18 cellular contexts compared by ENCODE assay signal in the genomic region with DNA sequence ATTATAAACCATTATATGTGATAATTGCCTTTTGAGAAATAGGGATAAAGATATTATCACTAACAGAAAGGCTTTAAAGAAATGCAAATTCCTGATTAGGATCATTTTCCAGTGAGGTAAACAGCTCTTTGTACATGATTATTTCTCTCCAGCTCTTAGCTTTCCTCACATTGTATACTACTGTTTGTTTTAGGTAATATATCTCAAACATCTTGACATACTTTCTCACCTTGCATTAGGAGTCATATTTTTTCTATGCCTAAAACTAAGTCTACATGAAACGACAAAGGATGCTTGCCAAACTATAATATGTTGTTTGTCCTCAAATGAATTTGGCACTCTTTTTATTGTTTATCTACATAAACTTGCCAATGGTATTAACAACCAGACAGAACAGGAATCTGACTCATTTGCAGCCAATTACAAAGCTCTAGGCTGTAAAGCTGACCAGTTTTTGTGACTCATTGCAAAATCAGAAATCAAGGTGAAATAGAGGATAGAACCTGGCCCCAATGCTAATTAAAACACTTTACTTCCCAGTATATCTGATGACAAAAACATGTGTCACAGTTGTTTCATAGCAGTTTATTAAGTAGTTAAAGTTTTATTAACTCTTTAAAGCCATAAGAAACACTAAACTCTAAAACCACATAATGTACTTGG.
DNase-seq lines count a peak whose midpoint lies in the region; ATAC-seq, FAIRE-seq and TF ChIP-seq lines count a peak whose summit lies in the region.
"Had no signal": no experiment of that assay in that cellular context is flagged by ENCODE, and none has a peak within 500 bp of the region (broad histone marks: within the 10 kb centered on the region; RNA-seq: fewer than 3 reads in every experiment).

No MANE protein-coding gene starts in this region.

- CTCF ChIA-PET in endothelial cell of umbilical vein (lab: Charles Lee) = no interaction called here

- no peak overlapping the region for H2BK12ac ChIP-seq in mesenchymal stem cell (ENCODE audit: low read length in 2 of 2)

- H4K91ac ChIP-seq in mesenchymal stem cell (ENCODE audit: low read length) = no peak overlapping the region

- BruUV-seq in endothelial cell of umbilical vein (replicated peaks; lab: Mats Ljungman, UMichigan) = no TSS peak

- no peaks in the 10 kb centered on the region for H3K79me1 ChIP-seq in mesenchymal stem cell (replicated peaks; ENCODE audit: low read length, poor library complexity, severe bottlenecking)

- H3K23ac ChIP-seq in mesenchymal stem cell (ENCODE audit: low read length in 2 of 2) = no peak overlapping the region

- no peak overlapping the region for H2BK5ac ChIP-seq in mesenchymal stem cell (ENCODE audit: low read depth, low read length, poor library complexity, severe bottlenecking)

- H3K9me3 ChIP-seq in endothelial cell of umbilical vein (replicated peaks; ENCODE audit: control insufficient read depth, insufficient read depth, low read length) = no peaks in the 10 kb centered on the region
- no peaks in the 10 kb centered on the region for H3K9me3 ChIP-seq in mesenchymal stem cell (ENCODE audit: control insufficient read depth, low read length)
- H3K9me3 ChIP-seq: sigmoid colon had no signal

- H3K9ac ChIP-seq in endothelial cell of umbilical vein (replicated peaks; ENCODE audit: extremely low read depth, insufficient read depth, low read length) (no peak overlapping the region), mesenchymal stem cell (ENCODE audit: low read length) (no peak overlapping the region)

- H4K8ac ChIP-seq in mesenchymal stem cell (ENCODE audit: low read length) = no peak overlapping the region

- H3K79me2 ChIP-seq in endothelial cell of umbilical vein (ENCODE audit: control insufficient read depth, insufficient read depth, low read length) = no peaks in the 10 kb centered on the region

- H3K4me2 ChIP-seq in endothelial cell of umbilical vein (ENCODE audit: insufficient read depth, low read length) = no peak overlapping the region
- H3K4me2 ChIP-seq in mesenchymal stem cell (ENCODE audit: low read length, poor library complexity, severe bottlenecking) = no peak overlapping the region

- H4K20me1 ChIP-seq in endothelial cell of umbilical vein (replicated peaks; ENCODE audit: control insufficient read depth, extremely low read depth, insufficient read depth, low read length) = no peaks in the 10 kb centered on the region

- no peaks in the 10 kb centered on the region for H3K9me1 ChIP-seq in endothelial cell of umbilical vein (replicated peaks; ENCODE audit: control insufficient read depth, extremely low read depth, insufficient read depth, low read length)

- no peak overlapping the region for H2AFZ ChIP-seq in endothelial cell of umbilical vein (ENCODE audit: low read depth, low read length)
- no peak overlapping the region for H2AFZ ChIP-seq in mesenchymal stem cell (ENCODE audit: low read depth, low read length)

- no peak overlapping the region for H2BK120ac ChIP-seq in mesenchymal stem cell (ENCODE audit: low read depth, low read length)

- intact Hi-C loops in endothelial cell of umbilical vein (cut with micrococcal nuclease) = loop anchor here (1.0 kb wide), 1 partner anchor 115 kb away; no protein-coding TSS in a partner anchor

- dilution Hi-C loops in endothelial cell of umbilical vein (cut with MboI; ENCODE audit: extremely low pct_ligation_motif_present, low sequenced_read_pairs) = no loop called here

- H2AK5ac ChIP-seq in mesenchymal stem cell (ENCODE audit: low read length, severe bottlenecking) = no peak overlapping the region

- H3K27me3 ChIP-seq in endothelial cell of umbilical vein (ENCODE audit: control insufficient read depth in 2 of 2, insufficient read depth in 2 of 2, low read length in 2 of 2) (no peaks in the 10 kb centered on the region), mesenchymal stem cell (ENCODE audit: control insufficient read depth in 1 of 2, insufficient read depth in 1 of 2, low read length in 2 of 2) (no peaks in the 10 kb centered on the region)
- H3K27me3 ChIP-seq: sigmoid colon had no signal

- peak; percentile 40 for DNase-seq in EL
- DNase-seq in NCI-H526 (lab: John Stamatoyannopoulos, UW) = peak; percentile 10 to 19
- DNase-seq in endothelial cell of umbilical vein (ENCODE audit: low read depth, low spot score) = peak; percentile 86
- DNase-seq in mesenchymal stem cell = peak; percentile 50
- no peak for DNase-seq in cerebellum (ENCODE audit: low spot score)
- no peak for DNase-seq in CD1c-positive myeloid dendritic cell (ENCODE audit: extremely low spot score)
- DNase-seq: amygdala; CD4-positive, alpha-beta memory T cell; effector memory CD4-positive, alpha-beta T cell; hippocampal formation; NCI-H2107; sigmoid colon; stimulated activated naive CD8-positive, alpha-beta T cell treated with anti-CD3 and anti-CD28 coated beads, Interleukin-15, Interleukin-2, amounts not matched to agents 100 U/mL and 50 U/mL, for 24 hours had no signal

- H3K4me3 ChIP-seq in endothelial cell of umbilical vein (replicated peaks in 1 of 3; ENCODE audit: insufficient read depth in 1 of 3, low read depth in 1 of 3, low read length in 3 of 3) (no peak overlapping the region), mesenchymal stem cell (ENCODE audit: insufficient read depth in 1 of 2, low read depth in 1 of 2, low read length in 2 of 2) (no peak overlapping the region)
- H3K4me3 ChIP-seq: lung, sigmoid colon had no signal

- H3K14ac ChIP-seq in mesenchymal stem cell (ENCODE audit: low read length in 2 of 2) = no peak overlapping the region

- H3K36me3 ChIP-seq in endothelial cell of umbilical vein (ENCODE audit: control insufficient read depth in 2 of 2, extremely low read depth in 1 of 2, insufficient read depth in 2 of 2, low read length in 2 of 2) (no peaks in the 10 kb centered on the region), mesenchymal stem cell (ENCODE audit: control insufficient read depth in 1 of 2, insufficient read depth in 2 of 2, low read depth in 1 of 2, low read length in 2 of 2) (no peaks in the 10 kb centered on the region)
- H3K36me3 ChIP-seq: sigmoid colon had no signal

- peaks cover 7% of the 10 kb centered on the region for H3K4me1 ChIP-seq in endothelial cell of umbilical vein (ENCODE audit: control insufficient read depth, extremely low read depth, insufficient read depth, low read length)
- H3K4me1 ChIP-seq in mesenchymal stem cell (ENCODE audit: control insufficient read depth, insufficient read depth, low read depth, low read length) = peaks cover 2% of the 10 kb centered on the region

- no peak for ATAC-seq in HG03095 (IDR thresholded peaks at IDR 0.05; ENCODE audit: unreplicated experiment)
- ATAC-seq in GM18511 (IDR thresholded peaks at IDR 0.05; ENCODE audit: unreplicated experiment) = no peak
- ATAC-seq: stimulated activated naive CD8-positive, alpha-beta T cell treated with anti-CD3 and anti-CD28 coated beads, Interleukin-15, Interleukin-2, amounts not matched to agents 100 U/mL and 50 U/mL, for 24 hours had no signal

- no peak overlapping the region for H3K4ac ChIP-seq in mesenchymal stem cell (ENCODE audit: low read depth in 1 of 2, low read length in 2 of 2)

- H3K27ac ChIP-seq in endothelial cell of umbilical vein (ENCODE audit: insufficient read depth, low read depth, low read length) = no peak overlapping the region
- H3K27ac ChIP-seq in mesenchymal stem cell (ENCODE audit: low read length, poor library complexity, severe bottlenecking) = no peak overlapping the region
- H3K27ac ChIP-seq: sigmoid colon had no signal

- POLR2A ChIA-PET in endothelial cell of umbilical vein (lab: Charles Lee) = no interaction called here

- H3K18ac ChIP-seq in mesenchymal stem cell (ENCODE audit: low read depth in 1 of 2, low read length in 2 of 2) = no peak overlapping the region

- no peak for TF ChIP-seq CTCF in endothelial cell of umbilical vein (IDR thresholded peaks at IDR 0.05; ENCODE audit: extremely low read depth in 1 of 2, insufficient read depth in 1 of 2, low read depth in 1 of 2, low read length in 2 of 2)

- no peak for FAIRE-seq in endothelial cell of umbilical vein (lab: Jason Lieb, UNC)
- FAIRE-seq: G401.6, GM18507 had no signal

- no peak for TF ChIP-seq POLR2A in endothelial cell of umbilical vein (IDR thresholded peaks at IDR 0.05; ENCODE audit: low read depth, low read length)

- WGBS in mesenchymal stem cell = no CpG with 5 or more reads among the region's 1 CpG

- H2BK15ac ChIP-seq in mesenchymal stem cell (ENCODE audit: low read depth, poor library complexity, severe bottlenecking) = no peak overlapping the region

TF ChIP-seq in endothelial cell of umbilical vein, 7 proteins besides CTCF, POLR2A, EP300 and RAD21:
- TF ChIP-seq GATA2 (IDR thresholded peaks at IDR 0.05; ENCODE audit: insufficient read depth, insufficient read length, low read depth, low read length) = peak; percentile 49
- no peak for TF ChIP-seq POLR2AphosphoS5 (IDR thresholded peaks at IDR 0.05; ENCODE audit: insufficient read depth, low read depth, low read length)
- TF ChIP-seq EZH2 (IDR thresholded peaks at IDR 0.05; ENCODE audit: borderline replicate concordance, low read depth, low read length, severe bottlenecking) = no peak
- peak; percentile 93 for TF ChIP-seq FOS (IDR thresholded peaks at IDR 0.05; ENCODE audit: borderline replicate concordance, insufficient read depth, low read length)
- TF ChIP-seq MAX (IDR thresholded peaks at IDR 0.05; ENCODE audit: insufficient read depth, insufficient read length) = no peak
- peak; percentile 40 for TF ChIP-seq JUN (IDR thresholded peaks at IDR 0.05; ENCODE audit: borderline replicate concordance, insufficient read depth, insufficient read length, low read depth)

Comparison
In these comparisons a context has a peak if more than half of its experiments do, and no peak if none do; other contexts are left out.
1. DNase-seq: peak in EL (single experiment), NCI-H526 (2 of 2), endothelial cell of umbilical vein (single experiment) and mesenchymal stem cell (single experiment); none in cerebellum (single experiment) and CD1c-positive myeloid dendritic cell (single experiment).